Comparison of ENCODE assay signal across 16 cellular contexts in the genomic region with DNA sequence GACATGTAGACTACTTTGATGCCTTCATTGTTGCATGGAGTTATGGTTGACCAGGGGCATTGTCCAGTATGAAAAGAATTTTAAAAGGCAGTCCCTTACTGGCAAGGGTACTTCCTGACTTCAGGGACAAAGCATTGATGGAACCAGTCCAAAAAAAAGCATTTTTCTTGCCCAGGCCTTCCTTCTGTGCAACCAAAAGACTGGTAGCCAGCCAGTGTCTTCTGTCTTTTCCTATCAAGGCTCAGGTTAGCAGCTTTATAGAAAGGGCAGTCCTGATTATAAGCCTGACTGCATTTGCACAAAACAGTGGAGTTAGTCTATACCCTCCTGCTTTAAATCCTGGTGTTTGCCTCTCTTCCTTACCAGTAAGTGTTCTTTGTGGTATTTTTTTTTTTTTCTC. TPM values are rescaled to one million over a fixed set of nuclear protein-coding genes. Genes with fewer than 3 reads are reported as not detected.
DNase-seq lines count a peak whose midpoint lies in the region.
"Had no signal": no experiment of that assay in that cellular context is flagged by ENCODE, and none has a peak within 500 bp of the region (broad histone marks: within the 10 kb centered on the region; RNA-seq: fewer than 3 reads in every experiment).

No MANE protein-coding gene starts in this region.

- H4K91ac ChIP-seq in trophoblast cell (ENCODE audit: low read depth, low read length) = no peak overlapping the region

- no peak overlapping the region for H4K8ac ChIP-seq in trophoblast cell (ENCODE audit: low read depth, low read length)

- no peaks in the 10 kb centered on the region for H3K27me3 ChIP-seq in trophoblast cell (ENCODE audit: insufficient read depth, low read length)
- H3K27me3 ChIP-seq: hepatocyte had no signal

- DNase-seq in DMS 273 (lab: John Stamatoyannopoulos, UW; ENCODE audit: unreplicated experiment) = peak; percentile 46
- DNase-seq in DMS 273 treated with DMSO at 0.1 percent for 48 hours (lab: John Stamatoyannopoulos, UW) = no peak
- peak; percentile 73 for DNase-seq in NCI-H69 (lab: John Stamatoyannopoulos, UW)
- peak; percentile 47 for DNase-seq in fibroblast of gingiva (ENCODE audit: low read depth)
- DNase-seq in trophoblast cell = no peak
- DNase-seq in AML-193 (lab: John Stamatoyannopoulos, UW) = no peak
- no peak for DNase-seq in NCI-H526 treated with DMSO at 0.1 percent for 48 hours (lab: John Stamatoyannopoulos, UW)
- no peak for DNase-seq in foreskin melanocyte
- DNase-seq: activated CD8-positive, alpha-beta T cell treated with anti-CD3 and anti-CD28 coated beads, Interleukin-2, amount 10 ng/mL, durations not matched to agents 7 days and 5 days; H7; mammary epithelial cell; NCI-H1436 had no signal

- H2BK5ac ChIP-seq in trophoblast cell (ENCODE audit: low read depth, low read length, poor library complexity) = no peak overlapping the region

- no peak overlapping the region for H3K4me3 ChIP-seq in trophoblast cell (ENCODE audit: low read depth, low read length)
- H3K4me3 ChIP-seq: GM12878, hepatocyte, thoracic aorta had no signal

- no peak overlapping the region for H3K27ac ChIP-seq in trophoblast cell (ENCODE audit: low read depth, low read length)
- H3K27ac ChIP-seq: 22Rv1, hepatocyte had no signal

- no peak overlapping the region for H3K14ac ChIP-seq in trophoblast cell (ENCODE audit: low read length)

- no peaks in the 10 kb centered on the region for H3K36me3 ChIP-seq in trophoblast cell (ENCODE audit: control insufficient read depth in 1 of 2, insufficient read depth in 2 of 2, low read length in 2 of 2)
- H3K36me3 ChIP-seq: thoracic aorta had no signal

- peaks cover 0 to 3% of the 10 kb centered on the region in 2 experiments for H3K4me1 ChIP-seq in trophoblast cell (ENCODE audit: control insufficient read depth in 1 of 2, insufficient read depth in 2 of 2, low read length in 2 of 2)

- H3K23ac ChIP-seq in trophoblast cell (ENCODE audit: low read length) = no peak overlapping the region

- no peak overlapping the region for H4K12ac ChIP-seq in trophoblast cell (ENCODE audit: low read depth, low read length)

- no peak overlapping the region for H2AK5ac ChIP-seq in trophoblast cell (ENCODE audit: low read length)

- H3K4ac ChIP-seq in trophoblast cell (ENCODE audit: low read depth, low read length) = peak overlapping the region; percentile 57

- no peak overlapping the region for H3K4me2 ChIP-seq in trophoblast cell (ENCODE audit: low read length)
- H3K4me2 ChIP-seq: hepatocyte had no signal

- H3K79me2 ChIP-seq in trophoblast cell (ENCODE audit: control insufficient read depth, insufficient read depth, low read length, poor library complexity) = peaks cover 11% of the 10 kb centered on the region

- H3K9ac ChIP-seq in trophoblast cell (ENCODE audit: low read length) = no peak overlapping the region

- no peak overlapping the region for H2BK12ac ChIP-seq in trophoblast cell (ENCODE audit: low read length)

- no peaks in the 10 kb centered on the region for H3K79me1 ChIP-seq in trophoblast cell (ENCODE audit: low read length)

- H3K9me3 ChIP-seq in trophoblast cell (ENCODE audit: insufficient read depth, low read depth, low read length) = no peaks in the 10 kb centered on the region
- H3K9me3 ChIP-seq: thoracic aorta had no signal

- H2AFZ ChIP-seq in trophoblast cell (ENCODE audit: insufficient read depth, low read length, poor library complexity) = no peak overlapping the region
- H2AFZ ChIP-seq: hepatocyte had no signal

- H3K18ac ChIP-seq in trophoblast cell (ENCODE audit: low read length) = no peak overlapping the region

- H2BK120ac ChIP-seq in trophoblast cell (ENCODE audit: insufficient read depth, low read length, poor library complexity) = no peak overlapping the region

RNA-seq across cellular contexts. Expression of a gene that starts 33.8 kb away (rescaled TPM):
- polyA plus RNA-seq in trophoblast cell (2013) = 24.2 and 25.5 TPM in 2 replicates

Comparison
In these comparisons a context has a peak if more than half of its experiments do, and no peak if none do; other contexts are left out.
1. DNase-seq: peak in DMS 273 (single experiment), NCI-H69 (single experiment) and fibroblast of gingiva (single experiment); none in DMS 273 treated with DMSO at 0.1 percent for 48 hours (single experiment), trophoblast cell (0 of 2), AML-193 (0 of 2), NCI-H526 treated with DMSO at 0.1 percent for 48 hours (single experiment) and foreskin melanocyte (single experiment).